Comparison of ENCODE assay signal across 8 cellular contexts in the genomic region with DNA sequence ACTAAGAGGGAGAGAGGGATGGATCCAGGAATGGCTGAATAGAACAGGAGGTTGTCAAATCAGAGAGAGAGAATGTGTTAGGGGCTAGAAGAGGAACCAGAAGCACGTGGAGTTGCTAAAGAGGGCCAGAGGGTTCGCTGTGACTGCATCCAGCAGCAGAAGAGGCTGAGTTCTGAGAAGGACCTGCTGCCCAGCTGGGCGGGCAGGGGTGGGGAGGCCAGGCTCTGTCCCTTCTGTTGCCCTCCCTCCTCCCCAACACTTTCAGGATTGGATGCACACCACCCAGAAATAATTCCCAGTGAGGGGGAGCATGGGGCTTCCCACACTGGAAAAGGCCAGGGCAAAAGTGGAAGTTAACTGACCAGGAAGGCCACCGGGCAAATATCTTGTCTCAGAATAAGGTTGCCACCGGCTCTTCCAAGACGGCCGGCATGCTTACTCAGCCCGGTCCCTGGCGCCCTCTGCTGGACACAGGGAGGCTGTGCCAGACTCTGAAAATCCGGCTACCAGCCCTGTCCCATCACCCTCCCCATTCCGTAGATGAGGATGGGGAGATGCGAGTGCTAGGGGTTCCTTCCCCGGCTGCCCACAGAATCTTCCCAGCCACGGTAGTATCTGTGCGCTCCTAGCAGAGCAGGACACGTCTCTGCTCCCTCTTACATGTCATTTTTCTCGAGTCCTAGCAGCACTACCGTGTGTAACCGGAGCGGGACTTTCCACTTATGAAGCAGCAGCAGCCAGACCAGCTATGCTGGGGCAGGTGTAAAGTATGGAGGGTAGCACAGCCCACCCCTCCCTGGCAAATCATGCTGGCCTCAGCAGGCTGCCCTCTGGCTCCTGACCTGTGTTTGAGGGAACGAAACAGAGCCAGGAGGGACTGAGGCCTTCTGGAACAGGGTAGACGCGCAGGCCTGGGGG. TPM values are rescaled to one million over a fixed set of nuclear protein-coding genes. Genes with fewer than 3 reads are reported as not detected.
A peak's percentile ranks its signal among the peaks of the same experiment; 100 is the strongest.
DNase-seq lines count a peak whose midpoint lies in the region; ATAC-seq, FAIRE-seq and TF ChIP-seq lines count a peak whose summit lies in the region.

No MANE protein-coding gene starts in this region.

- no peak overlapping the region for H3K4me3 Mint-ChIP-seq in T-cell
- H3K4me3 Mint-ChIP-seq in activated naive CD8-positive, alpha-beta T cell treated with anti-CD3 and anti-CD28 coated beads, Interleukin-2, amount 50 U/mL, for 24 hours, result no peak overlapping the region
- H3K4me3 Mint-ChIP-seq in progenitor cell of endocrine pancreas (ENCODE audit: low read depth), result no peak overlapping the region

- CTCF ChIA-PET in T-cell (lab: Charles Lee), result interaction anchor here (0.5 to 2.3 kb wide), 3 partner anchors 72 to 254 kb away, joined by 4 to 12 read pairs (median 7); no protein-coding TSS in a partner anchor

- intact Hi-C loops in cardiac septum (cut with DNase I), result loop anchor here (1.0 to 5.0 kb wide), 7 partner anchors 35 to 245 kb away; no protein-coding TSS in a partner anchor

- peak overlapping the region in 2 of 4 donors; percentile 50 for H3K27ac ChIP-seq in upper lobe of left lung

- H3K36me3 ChIP-seq in upper lobe of left lung, result no peaks in the 10 kb centered on the region

- peaks cover 21 to 42% (median 26%) of the 10 kb centered on the region in 4 donors for H3K4me1 ChIP-seq in upper lobe of left lung

- TF ChIP-seq POLR2A in GM12891 (IDR thresholded peaks at IDR 0.05; ENCODE audit: low read depth, low read length) (no peak), upper lobe of left lung (IDR thresholded peaks at IDR 0.05) (no peak)

- no peak for TF ChIP-seq EP300 in upper lobe of left lung (IDR thresholded peaks at IDR 0.05)

- no peaks in the 10 kb centered on the region for H3K9me3 ChIP-seq in upper lobe of left lung

- H3K4me3 ChIP-seq in upper lobe of left lung, result no peak overlapping the region

- WGBS in upper lobe of left lung, 2 donors, result 31 to 46% methylated on average over 15 to 23 of the region's 23 CpGs

- H3K27me3 Mint-ChIP-seq in T-cell (peaks cover 0 to 2% of the 10 kb centered on the region in 2 donors), progenitor cell of endocrine pancreas (no peaks in the 10 kb centered on the region)
- H3K27me3 Mint-ChIP-seq in activated naive CD8-positive, alpha-beta T cell treated with anti-CD3 and anti-CD28 coated beads, Interleukin-2, amount 50 U/mL, for 24 hours, result peaks cover 2% of the 10 kb centered on the region

- DNase-seq in 8988T, result peak; percentile 77
- peak; percentile 87 for DNase-seq in GM12891 (ENCODE audit: insufficient read length, low spot score)
- peak; percentile 78 for DNase-seq in M059J (ENCODE audit: low read depth)
- peak; percentile 59 to 88 (median 80) for DNase-seq in T-cell
- peak; percentile 89 for DNase-seq in activated naive CD8-positive, alpha-beta T cell treated with anti-CD3 and anti-CD28 coated beads, Interleukin-2, amount 50 U/mL, for 24 hours
- peak; percentile 96 for DNase-seq in cardiac septum (ENCODE audit: low spot score)
- peak; percentile 84 for DNase-seq in progenitor cell of endocrine pancreas (ENCODE audit: low spot score, unreplicated experiment)
- peak; percentile 89 to 92 for DNase-seq in upper lobe of left lung

- POLR2A ChIA-PET in T-cell (lab: Charles Lee), result no interaction called here

- H3K9me3 Mint-ChIP-seq in T-cell (no peaks in the 10 kb centered on the region), progenitor cell of endocrine pancreas (ENCODE audit: low read depth) (no peaks in the 10 kb centered on the region)
- no peaks in the 10 kb centered on the region for H3K9me3 Mint-ChIP-seq in activated naive CD8-positive, alpha-beta T cell treated with anti-CD3 and anti-CD28 coated beads, Interleukin-2, amount 50 U/mL, for 24 hours

- ATAC-seq in T-cell (replicated peaks in 1 of 4) (peak; percentile 91 to 96 (median 92)), upper lobe of left lung (ENCODE audit: low FRiP score in 2 of 2) (peak; percentile 87 to 93)
- ATAC-seq in activated naive CD8-positive, alpha-beta T cell treated with anti-CD3 and anti-CD28 coated beads, Interleukin-2, amount 50 U/mL, for 24 hours, result peak; percentile 82

- H3K4me1 Mint-ChIP-seq in T-cell (peaks cover 1 to 4% (median 4%) of the 10 kb centered on the region in 3 donors), progenitor cell of endocrine pancreas (ENCODE audit: low read depth) (peaks cover 38% of the 10 kb centered on the region)
- H3K4me1 Mint-ChIP-seq in activated naive CD8-positive, alpha-beta T cell treated with anti-CD3 and anti-CD28 coated beads, Interleukin-2, amount 50 U/mL, for 24 hours, result peaks cover 4% of the 10 kb centered on the region

- peak; percentile 95 for FAIRE-seq in GM12891 (lab: Jason Lieb, UNC)

- TF ChIP-seq CTCF in progenitor cell of endocrine pancreas (IDR thresholded peaks at IDR 0.05; ENCODE audit: unreplicated experiment) (peak; percentile 98), upper lobe of left lung (IDR thresholded peaks at IDR 0.05) (peak; percentile 94 to 97 (median 97))

- H3K27me3 ChIP-seq in upper lobe of left lung, result no peaks in the 10 kb centered on the region

- H3K36me3 Mint-ChIP-seq in T-cell (no peaks in the 10 kb centered on the region), progenitor cell of endocrine pancreas (ENCODE audit: insufficient read depth) (peaks cover 2% of the 10 kb centered on the region)
- H3K36me3 Mint-ChIP-seq in activated naive CD8-positive, alpha-beta T cell treated with anti-CD3 and anti-CD28 coated beads, Interleukin-2, amount 50 U/mL, for 24 hours (ENCODE audit: low read depth), result no peaks in the 10 kb centered on the region

- H3K27ac Mint-ChIP-seq in T-cell, result no peak overlapping the region
- H3K27ac Mint-ChIP-seq in activated naive CD8-positive, alpha-beta T cell treated with anti-CD3 and anti-CD28 coated beads, Interleukin-2, amount 50 U/mL, for 24 hours, result no peak overlapping the region
- H3K27ac Mint-ChIP-seq in progenitor cell of endocrine pancreas, result no peak overlapping the region

TF ChIP-seq in GM12891, 5 proteins besides CTCF, POLR2A, EP300 and RAD21:
- TF ChIP-seq PAX5 (IDR thresholded peaks at IDR 0.05; ENCODE audit: insufficient read depth, low read length, severe bottlenecking), result no peak
- no peak for TF ChIP-seq SPI1 (IDR thresholded peaks at IDR 0.05; ENCODE audit: low read depth, low read length)

RNA-seq across cellular contexts. Expression of gene A3GALT2, which starts 46.8 kb away (rescaled TPM):
- polyA plus RNA-seq in GM12891 (2012; ENCODE audit: low read depth, missing spikeins), result not detected
- not detected in 2 replicates for total RNA-seq in M059J (2014; rRNA removed; shearing (Covaris generic))
- total RNA-seq in T-cell (under 1 TPM in 1 of 5 donors, not detected in 4; 0.26 TPM), cardiac septum (not detected), progenitor cell of endocrine pancreas (0.29 and 0.40 TPM in 2 replicates), upper lobe of left lung (under 1 TPM in 2 of 6 donors, not detected in 4; 0.79 to 0.91 TPM)
